ENCODE assay signal across 25 cellular contexts in the genomic region with DNA sequence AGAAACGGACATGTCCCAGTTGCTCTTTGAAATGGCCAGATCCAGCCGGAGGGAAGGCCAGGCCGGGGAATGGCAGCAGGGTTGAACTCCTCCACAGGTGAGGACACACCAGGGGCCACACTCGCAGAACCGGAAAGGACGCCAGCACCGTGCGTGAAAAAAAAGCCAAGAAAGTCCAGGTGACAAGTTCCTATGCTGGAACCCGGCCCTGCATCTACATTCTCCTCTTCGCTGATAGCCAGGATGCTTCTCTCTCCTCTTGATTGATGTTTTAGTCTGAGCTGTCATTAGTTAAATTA.
"Had no signal": no experiment of that assay in that cellular context is flagged by ENCODE, and none has a peak within 500 bp of the region (broad histone marks: within the 10 kb centered on the region; RNA-seq: fewer than 3 reads in every experiment).

No MANE protein-coding gene starts in this region.

- H3K4me1 ChIP-seq: left lung, lower lobe of right lung, parathyroid adenoma, right lobe of liver, uterus had no signal

- H3K27ac ChIP-seq: heart right ventricle, hepatocyte, left lung, lower lobe of right lung, parathyroid adenoma, right atrium auricular region, right lobe of liver, tibial nerve, uterus had no signal

- H3K9me3 ChIP-seq: heart right ventricle, left lung, lower lobe of right lung, right atrium auricular region, right lobe of liver, tibial nerve, uterus had no signal

- H3K9ac ChIP-seq: parathyroid adenoma had no signal

- H3K4me1 Mint-ChIP-seq: naive thymus-derived CD8-positive, alpha-beta T cell; stimulated activated memory B cell treated with anti-CD40 and anti-IgM and Interleukin-4, amounts not matched to agents 10 μg/mL and 1 μg/mL and 100 μg/mL, for 72 hours; stimulated activated naive CD8-positive, alpha-beta T cell treated with anti-CD3 and anti-CD28 coated beads, Interleukin-15, amount 100 ng/mL, for 72 hours had no signal

- H3K36me3 ChIP-seq: left lung, lower lobe of right lung, right atrium auricular region, right lobe of liver, tibial nerve, uterus had no signal

- H3K4me2 ChIP-seq: hepatocyte, smooth muscle cell had no signal

- H3K36me3 Mint-ChIP-seq: naive thymus-derived CD8-positive, alpha-beta T cell; stimulated activated memory B cell treated with anti-CD40 and anti-IgM and Interleukin-4, amounts not matched to agents 10 μg/mL and 1 μg/mL and 100 μg/mL, for 72 hours had no signal

- H3K4me3 Mint-ChIP-seq: nephron; stimulated activated memory B cell treated with anti-CD40 and anti-IgM and Interleukin-4, amounts not matched to agents 10 μg/mL and 1 μg/mL and 100 μg/mL, for 72 hours; stimulated activated naive CD8-positive, alpha-beta T cell treated with anti-CD3 and anti-CD28 coated beads, Interleukin-15, amount 100 ng/mL, for 72 hours had no signal

- H2AFZ ChIP-seq: hepatocyte, parathyroid adenoma had no signal

- H3K4me3 ChIP-seq: heart right ventricle, hepatocyte, left lung, lower lobe of right lung, right atrium auricular region, right lobe of liver, smooth muscle cell, uterus had no signal

- ATAC-seq: heart right ventricle; left colon; left lung; lower lobe of right lung; naive thymus-derived CD8-positive, alpha-beta T cell; right lobe of liver; stimulated activated memory B cell treated with anti-CD40 and anti-IgM and Interleukin-4, amounts not matched to agents 10 μg/mL and 1 μg/mL and 100 μg/mL, for 72 hours; stimulated activated naive CD8-positive, alpha-beta T cell treated with anti-CD3 and anti-CD28 coated beads, Interleukin-15, amount 100 ng/mL, for 72 hours had no signal

- H3K79me2 ChIP-seq: hepatocyte, parathyroid adenoma had no signal

- DNase-seq: heart right ventricle; kidney glomerular epithelial cell; left colon; lower lobe of right lung; mammary epithelial cell; mesenchymal stem cell; naive thymus-derived CD8-positive, alpha-beta T cell; nucleus accumbens; right lobe of liver; stimulated activated CD4-positive, alpha-beta T cell treated with anti-CD3 and anti-CD28 coated beads, Interleukin-1b, Interleukin-23, amount 100 ng/mL, for 48 hours; stimulated activated CD4-positive, alpha-beta T cell treated with anti-CD3 and anti-CD28 coated beads, Interleukin-2, amount 100 ng/mL, for 48 hours; stimulated activated CD4-positive, alpha-beta T cell treated with anti-CD3 and anti-CD28 coated beads, Interleukin-4, amount 100 ng/mL, for 4 hours; stimulated activated CD8-positive, alpha-beta memory T cell treated with anti-CD3 and anti-CD28 coated beads, Interleukin-4, amount 100 ng/mL, for 48 hours; stimulated activated naive CD4-positive, alpha-beta T cell treated with Interleukin-2 at 50 U/mL for 16 hours; stimulated activated naive CD8-positive, alpha-beta T cell treated with anti-CD3 and anti-CD28 coated beads, Interleukin-15, amount 100 ng/mL, for 72 hours; uterus had no signal

- H3K27me3 ChIP-seq: heart right ventricle, right atrium auricular region, right lobe of liver, tibial nerve, uterus had no signal

- H3K9me3 Mint-ChIP-seq: naive thymus-derived CD8-positive, alpha-beta T cell; nephron; stimulated activated naive CD8-positive, alpha-beta T cell treated with anti-CD3 and anti-CD28 coated beads, Interleukin-15, amount 100 ng/mL, for 72 hours; type B pancreatic cell had no signal

- H3K27ac Mint-ChIP-seq: naive thymus-derived CD8-positive, alpha-beta T cell; nephron; stimulated activated memory B cell treated with anti-CD40 and anti-IgM and Interleukin-4, amounts not matched to agents 10 μg/mL and 1 μg/mL and 100 μg/mL, for 72 hours; stimulated activated naive CD8-positive, alpha-beta T cell treated with anti-CD3 and anti-CD28 coated beads, Interleukin-15, amount 100 ng/mL, for 72 hours; type B pancreatic cell had no signal
